In genomic region chr10:120794390-120794789, GRCh38 we compare ENCODE assay signal across 18 cellular contexts. TPM values are rescaled to one million over a fixed set of nuclear protein-coding genes. Genes with fewer than 3 reads are reported as not detected.
DNase-seq lines count a peak whose midpoint lies in the region; ATAC-seq and TF ChIP-seq lines count a peak whose summit lies in the region.
"Had no signal": no experiment of that assay in that cellular context is flagged by ENCODE, and none has a peak within 500 bp of the region (broad histone marks: within the 10 kb centered on the region; RNA-seq: fewer than 3 reads in every experiment).

No MANE protein-coding gene starts in this region.

- TF ChIP-seq CTCF in psoas muscle (IDR thresholded peaks at IDR 0.05) (no peak), transverse colon (IDR thresholded peaks at IDR 0.05) (no peak), mammary epithelial cell (conservative IDR thresholded peaks at IDR 0.05 in 1 of 2, IDR thresholded peaks at IDR 0.05 in 1 of 2; ENCODE audit: extremely low read depth in 1 of 2, insufficient read depth in 1 of 2, low read depth in 1 of 2, low read length in 2 of 2) (no peak)

- H2BK12ac ChIP-seq in mesenchymal stem cell (ENCODE audit: low read length in 2 of 2), result no peak overlapping the region

- H3K18ac ChIP-seq in mesenchymal stem cell (ENCODE audit: low read depth in 1 of 2, low read length in 2 of 2), result no peak overlapping the region

- intact Hi-C loops in psoas muscle (cut with DNase I) (no loop called here), transverse colon (cut with DNase I; ENCODE audit: low total_unique reads) (no loop called here), mammary epithelial cell (cut with micrococcal nuclease) (no loop called here)

- dilution Hi-C loops in mammary epithelial cell (cut with HindIII; ENCODE audit: low sequenced_read_pairs), result no loop called here

- 6 to 44% (median 32%) methylated on average over 3 to 4 of the region's 4 CpGs for WGBS in psoas muscle, 3 donors
- WGBS in transverse colon (ENCODE audit: low coverage in 1 of 2), 2 donors, result 71 to 93% methylated on average over 1 to 4 of the region's 4 CpGs
- 85% methylated on average over 2 of the region's 4 CpGs for WGBS in mammary epithelial cell (ENCODE audit: low coverage, missing lambda C conversion rate)
- WGBS in mesenchymal stem cell, result 83% methylated on average over 4 of the region's 4 CpGs

- no peak overlapping the region for H2BK5ac ChIP-seq in mesenchymal stem cell (ENCODE audit: low read depth, low read length, poor library complexity, severe bottlenecking)

- H3K36me3 ChIP-seq in BLaER1 treated with 17β-estradiol and CSF1 and Interleukin-3, amounts not matched to agents 10 nM and 100 nM, result no peaks in the 10 kb centered on the region
- H3K36me3 ChIP-seq in psoas muscle (ENCODE audit: insufficient read depth in 1 of 2, low read depth in 1 of 2) (no peaks in the 10 kb centered on the region), transverse colon (no peaks in the 10 kb centered on the region), mammary epithelial cell (ENCODE audit: insufficient read depth, low read length) (no peaks in the 10 kb centered on the region), mesenchymal stem cell (ENCODE audit: control insufficient read depth in 1 of 2, insufficient read depth in 2 of 2, low read depth in 1 of 2, low read length in 2 of 2) (no peaks in the 10 kb centered on the region)
- H3K36me3 ChIP-seq: HAP-1 had no signal

- no peak overlapping the region for H2AK5ac ChIP-seq in mesenchymal stem cell (ENCODE audit: low read length, severe bottlenecking)

- BruUV-seq in mammary epithelial cell (replicated peaks; lab: Mats Ljungman, UMichigan), result no TSS peak

- no peak overlapping the region for H2BK120ac ChIP-seq in mesenchymal stem cell (ENCODE audit: low read depth, low read length)

- H3K4me2 ChIP-seq in BLaER1 treated with 17β-estradiol and CSF1 and Interleukin-3, amounts not matched to agents 10 nM and 100 nM, result peak overlapping the region; percentile 35 to 76 (median 45)
- no peak overlapping the region for H3K4me2 ChIP-seq in mammary epithelial cell (ENCODE audit: insufficient read depth, low read depth, low read length)
- H3K4me2 ChIP-seq in mesenchymal stem cell (ENCODE audit: low read length, poor library complexity, severe bottlenecking), result no peak overlapping the region

- H2BK15ac ChIP-seq in mesenchymal stem cell (ENCODE audit: low read depth, poor library complexity, severe bottlenecking), result no peak overlapping the region

- no peaks in the 10 kb centered on the region for H3K27me3 ChIP-seq in BLaER1 treated with 17β-estradiol and CSF1 and Interleukin-3, amounts not matched to agents 10 nM and 100 nM
- H3K27me3 ChIP-seq in psoas muscle (ENCODE audit: insufficient read depth in 3 of 3, low read length in 2 of 3) (no peaks in the 10 kb centered on the region), transverse colon (peaks cover 3% of the 10 kb centered on the region), mammary epithelial cell (ENCODE audit: insufficient read depth, low read length) (no peaks in the 10 kb centered on the region), mesenchymal stem cell (ENCODE audit: control insufficient read depth in 1 of 2, insufficient read depth in 1 of 2, low read length in 2 of 2) (no peaks in the 10 kb centered on the region)

- peak in 3 of 4 donors; percentile 36 to 54 (median 42) for ATAC-seq in psoas muscle
- ATAC-seq: HepG2 had no signal

- no peak overlapping the region for H3K14ac ChIP-seq in mesenchymal stem cell (ENCODE audit: low read length in 2 of 2)

- H3K23ac ChIP-seq in mesenchymal stem cell (ENCODE audit: low read length in 2 of 2), result no peak overlapping the region

- DNase-seq in NCI-H524 (lab: John Stamatoyannopoulos, UW), result peak; percentile 47 to 71
- peak; percentile 2 for DNase-seq in cerebellar cortex (ENCODE audit: low spot score)
- DNase-seq in psoas muscle, result no peak
- no peak for DNase-seq in transverse colon
- no peak for DNase-seq in mammary epithelial cell
- DNase-seq in mesenchymal stem cell, result no peak
- DNase-seq in GF-D8 (lab: John Stamatoyannopoulos, UW), result no peak
- DNase-seq: ACHN; CD4-positive, alpha-beta memory T cell; COR-L47; DMS153; DMS79 treated with DMSO at 0.1 percent for 48 hours; EL; GDM1 had no signal

- in situ Hi-C loops in transverse colon (cut with MboI; ENCODE audit: low pct_ligation_motif_present in 1 of 4, low pct_unique_long_range_greater_than_20kb in 1 of 4, low sequenced_read_pairs in 3 of 4), result no loop called here
- in situ Hi-C loops in mammary epithelial cell (cut with MboI; ENCODE audit: low sequenced_read_pairs in 2 of 2), result no loop called here

- no peaks in the 10 kb centered on the region for H3K79me2 ChIP-seq in mammary epithelial cell (ENCODE audit: insufficient read depth, low read length)

- H2AFZ ChIP-seq in mammary epithelial cell (ENCODE audit: low read depth, low read length) (no peak overlapping the region), mesenchymal stem cell (ENCODE audit: low read depth, low read length) (no peak overlapping the region)

- H4K8ac ChIP-seq in mesenchymal stem cell (ENCODE audit: low read length), result no peak overlapping the region

- H3K27ac ChIP-seq in BLaER1 treated with 17β-estradiol and CSF1 and Interleukin-3, amounts not matched to agents 10 nM and 100 nM, result peak overlapping the region in 5 of 11 experiments; percentile 2 to 49 (median 33); a peak in 7 of 22 replicates
- H3K27ac ChIP-seq in psoas muscle (no peak overlapping the region), transverse colon (no peak overlapping the region), mammary epithelial cell (ENCODE audit: insufficient read depth, low read depth, low read length) (no peak overlapping the region), mesenchymal stem cell (ENCODE audit: low read length, poor library complexity, severe bottlenecking) (no peak overlapping the region)
- H3K27ac ChIP-seq: C4-2B had no signal

- TF ChIP-seq EP300 in transverse colon (IDR thresholded peaks at IDR 0.05; ENCODE audit: low read depth), result no peak

- peaks cover 18 to 56% (median 43%) of the 10 kb centered on the region in 10 experiments for H3K4me1 ChIP-seq in BLaER1 treated with 17β-estradiol and CSF1 and Interleukin-3, amounts not matched to agents 10 nM and 100 nM
- H3K4me1 ChIP-seq in psoas muscle, result no peaks in the 10 kb centered on the region
- no peaks in the 10 kb centered on the region for H3K4me1 ChIP-seq in transverse colon
- no peaks in the 10 kb centered on the region for H3K4me1 ChIP-seq in mammary epithelial cell (ENCODE audit: insufficient read depth, low read length)
- no peaks in the 10 kb centered on the region for H3K4me1 ChIP-seq in mesenchymal stem cell (ENCODE audit: control insufficient read depth, insufficient read depth, low read depth, low read length)

- no peak for TF ChIP-seq POLR2A in transverse colon (IDR thresholded peaks at IDR 0.05)

- CTCF ChIA-PET in mammary epithelial cell (lab: Charles Lee; ENCODE audit: low non-redundant PET), result no interaction called here

- H3K9ac ChIP-seq in BLaER1 treated with 17β-estradiol and CSF1 and Interleukin-3, amounts not matched to agents 10 nM and 100 nM, result no peak overlapping the region
- no peak overlapping the region for H3K9ac ChIP-seq in mammary epithelial cell (ENCODE audit: insufficient read depth, low read length)
- no peak overlapping the region for H3K9ac ChIP-seq in mesenchymal stem cell (ENCODE audit: low read length)

- H4K20me1 ChIP-seq in BLaER1 treated with 17β-estradiol and CSF1 and Interleukin-3, amounts not matched to agents 10 nM and 100 nM, result no peaks in the 10 kb centered on the region
- H4K20me1 ChIP-seq in mammary epithelial cell (ENCODE audit: insufficient read depth, low read length), result no peaks in the 10 kb centered on the region

- H4K91ac ChIP-seq in mesenchymal stem cell (ENCODE audit: low read length), result no peak overlapping the region

- H3K4ac ChIP-seq in mesenchymal stem cell (ENCODE audit: low read depth in 1 of 2, low read length in 2 of 2), result no peak overlapping the region

- peaks cover 0 to 11% (median 11%) of the 10 kb centered on the region in 11 experiments; a peak in 17 of 22 replicates for H3K9me3 ChIP-seq in BLaER1 treated with 17β-estradiol and CSF1 and Interleukin-3, amounts not matched to agents 10 nM and 100 nM (replicated peaks in 1 of 11)
- H3K9me3 ChIP-seq in psoas muscle (no peaks in the 10 kb centered on the region), transverse colon (no peaks in the 10 kb centered on the region), mammary epithelial cell (replicated peaks; ENCODE audit: insufficient read depth, low read length) (no peaks in the 10 kb centered on the region), mesenchymal stem cell (ENCODE audit: control insufficient read depth, low read length) (no peaks in the 10 kb centered on the region)
- H3K9me3 ChIP-seq: HAP-1 had no signal

- H3K79me1 ChIP-seq in mesenchymal stem cell (replicated peaks; ENCODE audit: low read length, poor library complexity, severe bottlenecking), result no peaks in the 10 kb centered on the region

- no peak overlapping the region for H3K4me3 ChIP-seq in BLaER1 treated with 17β-estradiol and CSF1 and Interleukin-3, amounts not matched to agents 10 nM and 100 nM
- H3K4me3 ChIP-seq in psoas muscle (no peak overlapping the region), transverse colon (no peak overlapping the region), mammary epithelial cell (replicated peaks in 1 of 3; ENCODE audit: insufficient read depth in 1 of 3, low read depth in 2 of 3, low read length in 3 of 3) (no peak overlapping the region), mesenchymal stem cell (ENCODE audit: insufficient read depth in 1 of 2, low read depth in 1 of 2, low read length in 2 of 2) (no peak overlapping the region)
- H3K4me3 ChIP-seq: HAP-1 had no signal

RNA-seq across cellular contexts. Expression of gene WDR11, which starts 56.8 kb away (rescaled TPM):
- 10 to 100 TPM in 1 of 4 donors, 1 to 10 TPM in 3; 6.6 to 10.3 (median 8.4) TPM for total RNA-seq in psoas muscle
- 1 to 10 TPM; 4.0 to 7.7 (median 6.4) TPM for polyA plus RNA-seq in psoas muscle
- total RNA-seq in transverse colon, result 10 to 100 TPM; 29.5 to 80.0 (median 57.9) TPM
- total RNA-seq in mammary epithelial cell, result 10 to 100 TPM; 57.8 to 91.5 TPM
- polyA plus RNA-seq in mammary epithelial cell, result 34.0 TPM
- 221 TPM for polyA minus RNA-seq in mammary epithelial cell
- 41.3 TPM for polyA plus RNA-seq in mesenchymal stem cell (2013, experiment 1 of 2)
- polyA plus RNA-seq in mesenchymal stem cell (2013, experiment 2 of 2), result 39.5 TPM

Comparison
In these comparisons a context has a peak if more than half of its experiments do, and no peak if none do; other contexts are left out.
1. H3K4me2 ChIP-seq: peak in BLaER1 treated with 17β-estradiol and CSF1 and Interleukin-3, amounts not matched to agents 10 nM and 100 nM (11 of 11); none in mammary epithelial cell (single experiment) and mesenchymal stem cell (single experiment).
2. DNase-seq: peak in NCI-H524 (2 of 2) and cerebellar cortex (single experiment); none in psoas muscle (0 of 2), transverse colon (single experiment), mammary epithelial cell (single experiment), mesenchymal stem cell (single experiment) and GF-D8 (single experiment).